Comparison of ENCODE assay signal across 15 cellular contexts in the genomic region with DNA sequence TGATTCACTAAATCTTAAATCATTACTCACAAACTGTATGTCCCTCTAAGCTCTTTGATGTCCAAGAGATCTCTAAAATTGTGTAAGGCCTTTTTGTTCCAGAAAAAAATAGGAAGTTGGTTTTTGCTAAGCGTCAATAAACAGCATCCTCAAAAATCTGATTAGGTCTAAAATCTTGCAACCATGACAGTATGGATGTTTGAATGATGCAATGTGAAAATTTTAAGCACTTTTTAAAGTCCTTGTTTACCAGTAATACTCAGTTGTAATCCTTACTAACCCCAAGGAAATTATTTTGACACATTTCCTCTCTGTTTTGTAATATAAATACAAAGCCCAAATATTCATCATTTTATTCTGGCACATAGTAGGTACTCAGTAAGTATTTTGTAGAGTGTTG. TPM values are rescaled to one million over a fixed set of nuclear protein-coding genes. Genes with fewer than 3 reads are reported as not detected.
A peak's percentile ranks its signal among the peaks of the same experiment; 100 is the strongest.
DNase-seq lines count a peak whose midpoint lies in the region; ATAC-seq, FAIRE-seq and TF ChIP-seq lines count a peak whose summit lies in the region.
"Had no signal": no experiment of that assay in that cellular context is flagged by ENCODE, and none has a peak within 500 bp of the region (broad histone marks: within the 10 kb centered on the region; RNA-seq: fewer than 3 reads in every experiment).

No MANE protein-coding gene starts in this region.

- H4K20me1 ChIP-seq in HCT116 (ENCODE audit: insufficient read depth) (peaks cover 3% of the 10 kb centered on the region; the same call in 1 of the 2 replicates), OCI-LY3 (ENCODE audit: insufficient read depth, low read length) (peaks cover 16% of the 10 kb centered on the region; the same call in 1 of the 2 replicates), endothelial cell of umbilical vein (replicated peaks; ENCODE audit: control insufficient read depth, extremely low read depth, insufficient read depth, low read length) (no peaks in the 10 kb centered on the region)

- no peak overlapping the region for H3K4me3 ChIP-seq in HCT116 (replicated peaks in 1 of 2; ENCODE audit: low read depth in 1 of 2, low read length in 2 of 2)
- no peak overlapping the region for H3K4me3 ChIP-seq in OCI-LY3 (ENCODE audit: low read length)
- no peak overlapping the region for H3K4me3 ChIP-seq in endothelial cell of umbilical vein (replicated peaks in 1 of 3; ENCODE audit: insufficient read depth in 1 of 3, low read depth in 1 of 3, low read length in 3 of 3)
- H3K4me3 ChIP-seq: GM23248 had no signal

- H3K27me3 Mint-ChIP-seq in mesothelial cell of epicardium (ENCODE audit: low read depth), result peaks cover 8% of the 10 kb centered on the region
- H3K27me3 Mint-ChIP-seq in activated CD8-positive, alpha-beta T cell treated with anti-CD3 and anti-CD28 coated beads, Interleukin-2, amount 10 ng/mL, durations not matched to agents 7 days and 5 days (ENCODE audit: low read depth), result peaks cover 28% of the 10 kb centered on the region

- TF ChIP-seq CTCF in HCT116 (IDR thresholded peaks at IDR 0.05 in 2 of 3, conservative IDR thresholded peaks at IDR 0.05 in 1 of 3; ENCODE audit: borderline replicate concordance in 1 of 3, insufficient read depth in 1 of 3, low read depth in 2 of 3, low read length in 2 of 3) (no peak), OCI-LY3 (IDR thresholded peaks at IDR 0.05; ENCODE audit: low read depth, low read length) (no peak), endothelial cell of umbilical vein (IDR thresholded peaks at IDR 0.05; ENCODE audit: extremely low read depth in 1 of 2, insufficient read depth in 1 of 2, low read depth in 1 of 2, low read length in 2 of 2) (no peak), mesothelial cell of epicardium (IDR thresholded peaks at IDR 0.05; ENCODE audit: unreplicated experiment) (no peak)

- H3K4me3 Mint-ChIP-seq in mesothelial cell of epicardium, result no peak overlapping the region
- H3K4me3 Mint-ChIP-seq in activated CD8-positive, alpha-beta T cell treated with anti-CD3 and anti-CD28 coated beads, Interleukin-2, amount 10 ng/mL, durations not matched to agents 7 days and 5 days, result no peak overlapping the region
- H3K4me3 Mint-ChIP-seq: CD14-positive monocyte; CD8-positive, alpha-beta memory T cell had no signal

- H3K4me1 ChIP-seq in HCT116 (ENCODE audit: control insufficient read depth in 1 of 2, insufficient read depth in 2 of 2, low read length in 2 of 2) (peaks cover 94 to 100% of the 10 kb centered on the region in 2 experiments), OCI-LY3 (ENCODE audit: low read length) (peaks cover 62% of the 10 kb centered on the region), endothelial cell of umbilical vein (ENCODE audit: control insufficient read depth, extremely low read depth, insufficient read depth, low read length) (peaks cover 42% of the 10 kb centered on the region)
- H3K4me1 ChIP-seq: Caco-2 had no signal

- H3K27me3 ChIP-seq in HCT116 (ENCODE audit: insufficient read depth, low read length) (no peaks in the 10 kb centered on the region), OCI-LY3 (ENCODE audit: low read depth, low read length) (no peaks in the 10 kb centered on the region), endothelial cell of umbilical vein (ENCODE audit: control insufficient read depth in 2 of 2, insufficient read depth in 2 of 2, low read length in 2 of 2) (no peaks in the 10 kb centered on the region)

- RAD21 ChIA-PET in HCT116 (lab: Charles Lee; ENCODE audit: low non-redundant PET in 1 of 2, low total read pairs in 2 of 2, uncharacterized antibody in 2 of 2, unreplicated experiment in 2 of 2), result no interaction called here

- H3K36me3 ChIP-seq in HCT116 (ENCODE audit: control insufficient read depth in 1 of 2, insufficient read depth in 2 of 2, low read length in 2 of 2), result peaks cover 4 to 22% of the 10 kb centered on the region in 2 experiments; a peak in 2 of 4 replicates
- H3K36me3 ChIP-seq in OCI-LY3 (replicated peaks; ENCODE audit: low read depth, low read length), result peaks cover 8% of the 10 kb centered on the region
- H3K36me3 ChIP-seq in endothelial cell of umbilical vein (ENCODE audit: control insufficient read depth in 2 of 2, extremely low read depth in 1 of 2, insufficient read depth in 2 of 2, low read length in 2 of 2), result no peaks in the 10 kb centered on the region

- H3K9ac ChIP-seq in HCT116 (ENCODE audit: low read length), result peak overlapping the region; percentile 20
- H3K9ac ChIP-seq in OCI-LY3 (ENCODE audit: low read length), result no peak overlapping the region
- peak overlapping the region; percentile 1 for H3K9ac ChIP-seq in endothelial cell of umbilical vein (replicated peaks; ENCODE audit: extremely low read depth, insufficient read depth, low read length)
- H3K9ac ChIP-seq: GM23248 had no signal

- H3K79me2 ChIP-seq in HCT116 (ENCODE audit: insufficient read depth, low read length) (peaks cover 100% of the 10 kb centered on the region), OCI-LY3 (ENCODE audit: low read length) (peaks cover 97% of the 10 kb centered on the region), endothelial cell of umbilical vein (ENCODE audit: control insufficient read depth, insufficient read depth, low read length) (peaks cover 69% of the 10 kb centered on the region)

- TF ChIP-seq POLR2A in HCT116 (IDR thresholded peaks at IDR 0.05; ENCODE audit: borderline replicate concordance, extremely low read depth, insufficient read depth, insufficient read length), result no peak
- TF ChIP-seq POLR2A in endothelial cell of umbilical vein (IDR thresholded peaks at IDR 0.05; ENCODE audit: low read depth, low read length), result no peak

- H3K36me3 Mint-ChIP-seq in mesothelial cell of epicardium, result no peaks in the 10 kb centered on the region
- no peaks in the 10 kb centered on the region for H3K36me3 Mint-ChIP-seq in activated CD8-positive, alpha-beta T cell treated with anti-CD3 and anti-CD28 coated beads, Interleukin-2, amount 10 ng/mL, durations not matched to agents 7 days and 5 days (ENCODE audit: low read depth)
- H3K36me3 Mint-ChIP-seq: CD14-positive monocyte; CD8-positive, alpha-beta memory T cell had no signal

- peaks cover 46% of the 10 kb centered on the region for H3K4me1 Mint-ChIP-seq in mesothelial cell of epicardium
- no peaks in the 10 kb centered on the region for H3K4me1 Mint-ChIP-seq in activated CD8-positive, alpha-beta T cell treated with anti-CD3 and anti-CD28 coated beads, Interleukin-2, amount 10 ng/mL, durations not matched to agents 7 days and 5 days (ENCODE audit: low read depth)
- H3K4me1 Mint-ChIP-seq: CD8-positive, alpha-beta memory T cell had no signal

- H3K27ac Mint-ChIP-seq in mesothelial cell of epicardium, result peak overlapping the region; percentile 8
- no peak overlapping the region for H3K27ac Mint-ChIP-seq in activated CD8-positive, alpha-beta T cell treated with anti-CD3 and anti-CD28 coated beads, Interleukin-2, amount 10 ng/mL, durations not matched to agents 7 days and 5 days
- H3K27ac Mint-ChIP-seq: CD8-positive, alpha-beta memory T cell had no signal

- H3K9me1 ChIP-seq in endothelial cell of umbilical vein (replicated peaks; ENCODE audit: control insufficient read depth, extremely low read depth, insufficient read depth, low read length), result no peaks in the 10 kb centered on the region

- no TSS peak for BruUV-seq in HCT116 (replicated peaks; lab: Mats Ljungman, UMichigan)
- no TSS peak for BruUV-seq in endothelial cell of umbilical vein (replicated peaks; lab: Mats Ljungman, UMichigan)

- H2AFZ ChIP-seq in HCT116 (ENCODE audit: low read depth, low read length, poor library complexity, severe bottlenecking) (no peak overlapping the region), OCI-LY3 (ENCODE audit: low read depth, low read length) (no peak overlapping the region), endothelial cell of umbilical vein (ENCODE audit: low read depth, low read length) (no peak overlapping the region)
- H2AFZ ChIP-seq: GM23248 had no signal

- H3K9me3 Mint-ChIP-seq in mesothelial cell of epicardium, result peaks cover 8% of the 10 kb centered on the region
- H3K9me3 Mint-ChIP-seq in activated CD8-positive, alpha-beta T cell treated with anti-CD3 and anti-CD28 coated beads, Interleukin-2, amount 10 ng/mL, durations not matched to agents 7 days and 5 days (ENCODE audit: insufficient read depth), result no peaks in the 10 kb centered on the region

- no peak for TF ChIP-seq RAD21 in HCT116 (IDR thresholded peaks at IDR 0.05; ENCODE audit: low read depth)

- no peaks in the 10 kb centered on the region for H3K9me2 ChIP-seq in HCT116 (ENCODE audit: insufficient read depth)

- CTCF ChIA-PET in HCT116 (lab: Charles Lee) (no interaction called here), endothelial cell of umbilical vein (lab: Charles Lee) (interaction anchor here (0.8 to 10.4 kb wide), 3 partner anchors 9 to 87 kb away, joined by 3 to 113 read pairs (median 3); no protein-coding TSS in a partner anchor)
- CTCF ChIA-PET in activated CD8-positive, alpha-beta T cell treated with anti-CD3 and anti-CD28 coated beads, Interleukin-2, amount 10 ng/mL, durations not matched to agents 7 days and 5 days (lab: Charles Lee), result interaction anchor here (0.8 kb wide), 1 partner anchor 108 kb away, joined by 3 read pairs; no protein-coding TSS in a partner anchor

- no peak for FAIRE-seq in endothelial cell of umbilical vein (lab: Jason Lieb, UNC)
- FAIRE-seq: GM19239 had no signal

- intact Hi-C loops in HCT116 (cut with micrococcal nuclease), result loop anchor here (10.0 kb wide), 2 partner anchors 96 to 504 kb away; no protein-coding TSS in a partner anchor
- intact Hi-C loops in endothelial cell of umbilical vein (cut with micrococcal nuclease), result loop anchor here (1.0 to 10.0 kb wide), 3 partner anchors 9 to 464 kb away; a partner anchor contains a TSS
- intact Hi-C loops in cardiac septum (cut with DNase I), result loop anchor here (10.0 kb wide), 1 partner anchor 414 kb away; no protein-coding TSS in a partner anchor

- ATAC-seq in HCT116 (no peak), GM18870 (IDR thresholded peaks at IDR 0.05; ENCODE audit: unreplicated experiment) (no peak)
- ATAC-seq in activated CD8-positive, alpha-beta T cell treated with anti-CD3 and anti-CD28 coated beads, Interleukin-2, amount 10 ng/mL, durations not matched to agents 7 days and 5 days, result no peak

- H3K27ac ChIP-seq in HCT116 (ENCODE audit: low read depth, low read length) (peak overlapping the region; percentile 42; the same call in 1 of the 2 replicates), OCI-LY3 (ENCODE audit: low read length) (no peak overlapping the region), endothelial cell of umbilical vein (ENCODE audit: insufficient read depth, low read depth, low read length) (peak overlapping the region; percentile 73)
- H3K27ac ChIP-seq: GM23248 had no signal

- POLR2A ChIA-PET in HCT116 (lab: Charles Lee) (interaction anchor here (1.4 kb wide), 1 partner anchor 9 kb away, joined by 4 read pairs; no protein-coding TSS in a partner anchor), endothelial cell of umbilical vein (lab: Charles Lee) (no interaction called here)
- POLR2A ChIA-PET in activated CD8-positive, alpha-beta T cell treated with anti-CD3 and anti-CD28 coated beads, Interleukin-2, amount 10 ng/mL, durations not matched to agents 7 days and 5 days (lab: Charles Lee), result no interaction called here

- H3K9me3 ChIP-seq in HCT116 (ENCODE audit: control insufficient read depth in 1 of 2, insufficient read depth in 1 of 2, low read depth in 1 of 2, low read length in 2 of 2) (no peaks in the 10 kb centered on the region), OCI-LY3 (ENCODE audit: insufficient read depth, low read length) (no peaks in the 10 kb centered on the region), endothelial cell of umbilical vein (replicated peaks; ENCODE audit: control insufficient read depth, insufficient read depth, low read length) (no peaks in the 10 kb centered on the region)
- H3K9me3 ChIP-seq: Caco-2 had no signal

- dilution Hi-C loops in endothelial cell of umbilical vein (cut with MboI; ENCODE audit: extremely low pct_ligation_motif_present, low sequenced_read_pairs), result no loop called here

- DNase-seq in HCT116 (ENCODE audit: low read depth, low spot score), result no peak
- DNase-seq in endothelial cell of umbilical vein (ENCODE audit: low read depth, low spot score), result no peak
- no peak for DNase-seq in mesothelial cell of epicardium (ENCODE audit: low spot score in 2 of 2, unreplicated experiment in 2 of 2)
- DNase-seq in HT-29 (ENCODE audit: low spot score), result no peak
- DNase-seq in activated CD8-positive, alpha-beta T cell treated with anti-CD3 and anti-CD28 coated beads, Interleukin-2, amount 10 ng/mL, durations not matched to agents 7 days and 5 days, result no peak
- no peak for DNase-seq in cardiac septum (ENCODE audit: low spot score)
- DNase-seq: Caco-2; CD8-positive, alpha-beta memory T cell; DND-41; GDM1; GM23248 had no signal

- H3K4me2 ChIP-seq in HCT116 (ENCODE audit: low read length), result peak overlapping the region; percentile 33
- H3K4me2 ChIP-seq in OCI-LY3 (ENCODE audit: low read length), result peak overlapping the region; percentile 68
- H3K4me2 ChIP-seq in endothelial cell of umbilical vein (ENCODE audit: insufficient read depth, low read length), result peak overlapping the region; percentile 33

RNA-seq across cellular contexts. Expression of a gene that starts 6.8 kb away (rescaled TPM):
- total RNA-seq in HCT116 (2021; ENCODE audit: unreplicated experiment) (200 TPM), endothelial cell of umbilical vein (44.5 and 52.0 TPM in 2 replicates), mesothelial cell of epicardium (21.1 to 22.8 TPM (median 22.3 TPM) in 3 replicates), cardiac septum (9.2 TPM)
- 71.3 and 91.7 TPM in 2 replicates for polyA plus RNA-seq in HCT116 (2012)
- 17.3 and 21.1 TPM in 2 replicates for polyA plus RNA-seq in endothelial cell of umbilical vein
- polyA plus RNA-seq in endothelial cell of umbilical vein (2011; cell fraction: cytosol; rRNA removed), result 14.8 and 15.4 TPM in 2 replicates
- polyA plus RNA-seq in endothelial cell of umbilical vein (2011; cell fraction: nucleus; rRNA removed), result 22.6 and 27.7 TPM in 2 replicates
- polyA plus RNA-seq in endothelial cell of umbilical vein (2012), result 25.9 and 41.7 TPM in 2 replicates
- 124 and 136 TPM in 2 replicates for polyA minus RNA-seq in endothelial cell of umbilical vein
- polyA minus RNA-seq in endothelial cell of umbilical vein (2011; cell fraction: cytosol; rRNA and poly(A)+ RNA removed), result 60.3 TPM
- 95.6 and 142 TPM in 2 replicates for polyA minus RNA-seq in endothelial cell of umbilical vein (2011; cell fraction: nucleus; rRNA and poly(A)+ RNA removed)
- total RNA-seq in HT-29 (2014; rRNA removed; shearing (Covaris generic)), result 123 and 128 TPM in 2 replicates
- not detected for total RNA-seq in activated CD8-positive, alpha-beta T cell treated with anti-CD3 and anti-CD28 coated beads, Interleukin-2, amount 10 ng/mL, durations not matched to agents 7 days and 5 days
- polyA plus RNA-seq: CD14-positive monocyte; CD8-positive, alpha-beta memory T cell had no signal

Comparison
In these comparisons a context has a peak if more than half of its experiments do, and no peak if none do; other contexts are left out.
1. RNA of a gene that starts 6.8 kb away (total RNA-seq): 200 TPM in HCT116 (single experiment), 123 to 128 TPM in HT-29, 44.5 to 52.0 TPM in endothelial cell of umbilical vein, 21.1 to 22.8 TPM in mesothelial cell of epicardium and 9.2 TPM in cardiac septum (single experiment); not detected in activated CD8-positive, alpha-beta T cell treated with anti-CD3 and anti-CD28 coated beads, Interleukin-2, amount 10 ng/mL, durations not matched to agents 7 days and 5 days; every median in the first group is over 10 times any median in the second.
2. Peak in every context shown above with its lines, with median percentiles within 50 percentile points of each other: H3K4me2 ChIP-seq.